In the genomic region with DNA sequence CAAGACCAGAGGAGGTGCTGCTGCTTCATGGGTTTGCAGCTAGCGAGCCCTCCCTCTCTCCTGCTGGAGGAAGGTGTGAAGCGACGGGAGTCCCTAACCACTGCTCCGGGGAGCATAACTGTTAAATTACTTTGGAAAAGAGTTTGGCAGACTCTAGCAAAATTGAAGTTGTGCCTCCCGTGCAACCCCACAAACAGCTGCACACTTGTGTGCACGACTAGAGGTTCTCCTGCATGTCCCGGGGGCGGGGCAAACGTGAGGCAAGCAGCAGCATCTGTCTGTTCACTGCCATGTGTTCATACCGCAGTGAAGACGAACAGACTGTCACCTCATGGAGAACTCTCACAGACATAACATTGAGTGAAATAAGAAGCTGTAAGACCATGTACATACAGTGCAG, we compare ENCODE assay signal across 23 cellular contexts.
"Had no signal": no experiment of that assay in that cellular context is flagged by ENCODE, and none has a peak within 500 bp of the region (broad histone marks: within the 10 kb centered on the region; RNA-seq: fewer than 3 reads in every experiment).

No MANE protein-coding gene starts in this region.

- H3K27ac Mint-ChIP-seq: activated CD4-positive, alpha-beta T cell treated with anti-CD3 and anti-CD28 coated beads for 36 hours; activated T-helper 1 cell treated with anti-CD3 and anti-CD28 coated beads, Interleukin-12 subunit alpha, Interleukin-12 subunit beta, Interleukin-2, Interleukin-4 antibody, amounts not matched to agents 30 ng/mL and 10 ng/mL and 1 ng/mL, durations not matched to agents 14 hours and 24 hours and 36 hours; memory B cell had no signal

- H3K36me3 ChIP-seq: breast epithelium had no signal

- H3K4me3 Mint-ChIP-seq: activated CD4-positive, alpha-beta memory T cell treated with anti-CD3 and anti-CD28 coated beads for 36 hours; activated CD4-positive, alpha-beta T cell treated with anti-CD3 and anti-CD28 coated beads for 36 hours; activated T-helper 1 cell treated with anti-CD3 and anti-CD28 coated beads, Interleukin-12 subunit alpha, Interleukin-12 subunit beta, Interleukin-2, Interleukin-4 antibody, amounts not matched to agents 30 ng/mL and 10 ng/mL and 1 ng/mL, durations not matched to agents 14 hours and 24 hours and 36 hours; memory B cell; natural killer cell had no signal

- ATAC-seq: gastroesophageal sphincter, natural killer cell, pancreas had no signal

- H3K4me1 ChIP-seq: adrenal gland, breast epithelium, esophagus muscularis mucosa, gastroesophageal sphincter, heart right ventricle, pancreas, stomach, vagina had no signal

- H3K9me3 Mint-ChIP-seq: activated CD4-positive, alpha-beta memory T cell treated with anti-CD3 and anti-CD28 coated beads for 36 hours; activated T-helper 1 cell treated with anti-CD3 and anti-CD28 coated beads, Interleukin-12 subunit alpha, Interleukin-12 subunit beta, Interleukin-2, Interleukin-4 antibody, amounts not matched to agents 30 ng/mL and 10 ng/mL and 1 ng/mL, durations not matched to agents 14 hours and 24 hours and 36 hours; memory B cell; natural killer cell had no signal

- DNase-seq: activated CD4-positive, alpha-beta memory T cell treated with anti-CD3 and anti-CD28 coated beads for 36 hours; activated naive CD4-positive, alpha-beta T cell; activated T-cell treated with anti-CD3 and anti-CD28 coated beads for 4 hours; cerebellar nuclear complex; dermis blood vessel endothelial cell; effector memory CD4-positive, alpha-beta T cell; heart right ventricle; natural killer cell; stimulated activated CD4-positive, alpha-beta T cell treated with anti-CD3 and anti-CD28 coated beads, Interleukin-2, amount 100 ng/mL, for 24 hours; stomach; SW 1271; T-helper 2 cell had no signal

- FAIRE-seq: astrocyte, endothelial cell of umbilical vein, pancreas had no signal

- H3K27me3 Mint-ChIP-seq: activated CD4-positive, alpha-beta memory T cell treated with anti-CD3 and anti-CD28 coated beads for 36 hours; activated CD4-positive, alpha-beta T cell treated with anti-CD3 and anti-CD28 coated beads for 36 hours; memory B cell had no signal

- H3K27ac ChIP-seq: adrenal gland, breast epithelium, esophagus muscularis mucosa, gastroesophageal sphincter, heart right ventricle, pancreas, stomach, vagina had no signal

- H3K4me3 ChIP-seq: adrenal gland, breast epithelium, esophagus muscularis mucosa, gastroesophageal sphincter, heart right ventricle, pancreas, stomach, vagina had no signal

- H3K9me3 ChIP-seq: adrenal gland, breast epithelium, esophagus muscularis mucosa, gastroesophageal sphincter, heart right ventricle, pancreas, stomach, vagina had no signal
